In the genomic region with DNA sequence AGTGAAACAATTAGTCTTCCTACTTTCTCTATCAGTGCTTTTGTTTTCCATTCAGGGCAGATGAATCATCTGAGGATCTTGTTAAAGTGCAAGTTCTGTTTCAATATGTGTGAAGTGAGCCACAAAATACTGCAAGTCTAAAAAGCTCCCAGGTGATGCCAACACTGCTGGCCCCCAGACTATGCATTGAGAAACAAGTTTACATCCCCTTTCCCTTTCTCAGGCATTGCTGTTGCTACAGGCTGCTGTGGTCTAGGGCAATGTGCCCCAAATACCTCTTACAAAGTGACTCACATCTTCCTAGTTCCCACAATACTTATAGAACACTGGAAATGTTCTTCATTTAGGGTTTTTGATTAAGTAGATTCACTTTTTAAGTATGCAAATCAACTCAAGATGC, we compare ENCODE assay signal across 16 cellular contexts. TPM values are rescaled to one million over a fixed set of nuclear protein-coding genes. Genes with fewer than 3 reads are reported as not detected.
DNase-seq lines count a peak whose midpoint lies in the region; TF ChIP-seq lines count a peak whose summit lies in the region.
"Had no signal": no experiment of that assay in that cellular context is flagged by ENCODE, and none has a peak within 500 bp of the region (broad histone marks: within the 10 kb centered on the region; RNA-seq: fewer than 3 reads in every experiment).

No MANE protein-coding gene starts in this region.

- H3K27me3 ChIP-seq in MG63 (no peaks in the 10 kb centered on the region; the same call in 1 of the 2 replicates), tibial nerve (no peaks in the 10 kb centered on the region)
- H3K27me3 ChIP-seq: heart left ventricle, suprapubic skin had no signal

- TF ChIP-seq POLR2A in tibial nerve (IDR thresholded peaks at IDR 0.05), result no peak

- no peak overlapping the region for H3K4me3 ChIP-seq in MG63
- no peak overlapping the region for H3K4me3 ChIP-seq in retinal pigment epithelial cell (ENCODE audit: low read length)
- no peak overlapping the region for H3K4me3 ChIP-seq in tibial nerve
- H3K4me3 ChIP-seq: heart left ventricle, suprapubic skin had no signal

- peak; percentile 20 for DNase-seq in activated CD4-positive, alpha-beta T cell treated with anti-CD3 and anti-CD28 coated beads for 48 hours
- no peak for DNase-seq in activated CD4-positive, alpha-beta T cell treated with anti-CD3 and anti-CD28 coated beads, Interleukin-2, amount 50 U/mL, for 1 hour
- peak; percentile 47 for DNase-seq in MG63
- peak; percentile 89 for DNase-seq in astrocyte of the hippocampus (ENCODE audit: low read depth, low spot score)
- DNase-seq in retinal pigment epithelial cell (ENCODE audit: low read depth), result peak; percentile 80
- no peak for DNase-seq in tibial nerve (ENCODE audit: low spot score in 2 of 2)
- no peak for DNase-seq in mesenteric fat pad (ENCODE audit: low spot score)
- no peak for DNase-seq in T-helper 1 cell
- DNase-seq: activated CD4-positive, CD25-positive, alpha-beta regulatory T cell; heart left ventricle; left ventricle myocardium superior; NCI-H1092 treated with DMSO at 0.1 percent for 48 hours; NCI-H524; occipital lobe; SHP77 treated with DMSO at 0.1 percent for 48 hours had no signal

- no peak for TF ChIP-seq EP300 in tibial nerve (IDR thresholded peaks at IDR 0.05)

- no peak overlapping the region for H3K27ac ChIP-seq in tibial nerve
- H3K27ac ChIP-seq: heart left ventricle, suprapubic skin had no signal

- H3K4me1 ChIP-seq in tibial nerve, result no peaks in the 10 kb centered on the region
- H3K4me1 ChIP-seq: heart left ventricle, suprapubic skin had no signal

- H3K9me3 ChIP-seq in MG63, result no peaks in the 10 kb centered on the region
- no peaks in the 10 kb centered on the region for H3K9me3 ChIP-seq in tibial nerve
- H3K9me3 ChIP-seq: heart left ventricle, suprapubic skin had no signal

- TF ChIP-seq CTCF in retinal pigment epithelial cell (conservative IDR thresholded peaks at IDR 0.05; ENCODE audit: low read depth, low read length) (no peak), tibial nerve (IDR thresholded peaks at IDR 0.05) (no peak)

- H3K36me3 ChIP-seq in MG63, result no peaks in the 10 kb centered on the region
- no peaks in the 10 kb centered on the region for H3K36me3 ChIP-seq in tibial nerve
- H3K36me3 ChIP-seq: heart left ventricle, suprapubic skin had no signal

RNA-seq across cellular contexts. Expression of a gene that starts 31.8 kb away (rescaled TPM):
- total RNA-seq in MG63 (2014; rRNA removed; shearing (Covaris generic); ENCODE audit: low replicate concordance), result 25.9 and 38.0 TPM in 2 replicates
- total RNA-seq in tibial nerve, result 1 to 10 TPM; 2.2 to 4.6 (median 3.2) TPM
- 23.8 TPM for total RNA-seq in mesenteric fat pad

Comparison
In these comparisons a context has a peak if more than half of its experiments do, and no peak if none do; other contexts are left out.
1. DNase-seq: peak in activated CD4-positive, alpha-beta T cell treated with anti-CD3 and anti-CD28 coated beads for 48 hours (single experiment), MG63 (single experiment), astrocyte of the hippocampus (single experiment) and retinal pigment epithelial cell (single experiment); none in activated CD4-positive, alpha-beta T cell treated with anti-CD3 and anti-CD28 coated beads, Interleukin-2, amount 50 U/mL, for 1 hour (single experiment), tibial nerve (0 of 2), mesenteric fat pad (single experiment) and T-helper 1 cell (0 of 5).